1 cellular context compared by ENCODE assay signal in the genomic region with DNA sequence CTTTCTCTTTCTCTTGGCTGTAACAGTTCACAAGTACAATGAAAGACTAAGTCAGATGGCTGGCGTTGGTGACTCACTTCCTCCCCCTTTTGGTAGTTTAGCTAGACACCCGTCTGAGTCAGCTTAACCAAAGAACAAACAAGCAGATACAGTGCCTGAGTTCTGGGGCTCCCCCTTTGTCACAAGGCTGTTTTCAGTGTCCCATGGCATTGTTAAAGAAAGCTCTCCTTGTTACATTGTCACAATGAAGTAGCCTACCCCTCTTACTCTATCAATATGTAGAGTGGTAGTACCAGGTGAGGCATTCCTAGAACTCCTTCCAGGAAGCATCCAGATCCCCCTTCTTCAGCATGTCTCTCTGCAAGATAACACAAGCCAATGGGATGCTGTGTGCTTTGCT.
TF ChIP-seq lines count a peak whose summit lies in the region.

No MANE protein-coding gene starts in this region.

TF ChIP-seq in HepG2, 621 proteins besides CTCF, POLR2A, EP300 and RAD21 (continued from another document and continues in another):
- TF ChIP-seq, protein P1, sequence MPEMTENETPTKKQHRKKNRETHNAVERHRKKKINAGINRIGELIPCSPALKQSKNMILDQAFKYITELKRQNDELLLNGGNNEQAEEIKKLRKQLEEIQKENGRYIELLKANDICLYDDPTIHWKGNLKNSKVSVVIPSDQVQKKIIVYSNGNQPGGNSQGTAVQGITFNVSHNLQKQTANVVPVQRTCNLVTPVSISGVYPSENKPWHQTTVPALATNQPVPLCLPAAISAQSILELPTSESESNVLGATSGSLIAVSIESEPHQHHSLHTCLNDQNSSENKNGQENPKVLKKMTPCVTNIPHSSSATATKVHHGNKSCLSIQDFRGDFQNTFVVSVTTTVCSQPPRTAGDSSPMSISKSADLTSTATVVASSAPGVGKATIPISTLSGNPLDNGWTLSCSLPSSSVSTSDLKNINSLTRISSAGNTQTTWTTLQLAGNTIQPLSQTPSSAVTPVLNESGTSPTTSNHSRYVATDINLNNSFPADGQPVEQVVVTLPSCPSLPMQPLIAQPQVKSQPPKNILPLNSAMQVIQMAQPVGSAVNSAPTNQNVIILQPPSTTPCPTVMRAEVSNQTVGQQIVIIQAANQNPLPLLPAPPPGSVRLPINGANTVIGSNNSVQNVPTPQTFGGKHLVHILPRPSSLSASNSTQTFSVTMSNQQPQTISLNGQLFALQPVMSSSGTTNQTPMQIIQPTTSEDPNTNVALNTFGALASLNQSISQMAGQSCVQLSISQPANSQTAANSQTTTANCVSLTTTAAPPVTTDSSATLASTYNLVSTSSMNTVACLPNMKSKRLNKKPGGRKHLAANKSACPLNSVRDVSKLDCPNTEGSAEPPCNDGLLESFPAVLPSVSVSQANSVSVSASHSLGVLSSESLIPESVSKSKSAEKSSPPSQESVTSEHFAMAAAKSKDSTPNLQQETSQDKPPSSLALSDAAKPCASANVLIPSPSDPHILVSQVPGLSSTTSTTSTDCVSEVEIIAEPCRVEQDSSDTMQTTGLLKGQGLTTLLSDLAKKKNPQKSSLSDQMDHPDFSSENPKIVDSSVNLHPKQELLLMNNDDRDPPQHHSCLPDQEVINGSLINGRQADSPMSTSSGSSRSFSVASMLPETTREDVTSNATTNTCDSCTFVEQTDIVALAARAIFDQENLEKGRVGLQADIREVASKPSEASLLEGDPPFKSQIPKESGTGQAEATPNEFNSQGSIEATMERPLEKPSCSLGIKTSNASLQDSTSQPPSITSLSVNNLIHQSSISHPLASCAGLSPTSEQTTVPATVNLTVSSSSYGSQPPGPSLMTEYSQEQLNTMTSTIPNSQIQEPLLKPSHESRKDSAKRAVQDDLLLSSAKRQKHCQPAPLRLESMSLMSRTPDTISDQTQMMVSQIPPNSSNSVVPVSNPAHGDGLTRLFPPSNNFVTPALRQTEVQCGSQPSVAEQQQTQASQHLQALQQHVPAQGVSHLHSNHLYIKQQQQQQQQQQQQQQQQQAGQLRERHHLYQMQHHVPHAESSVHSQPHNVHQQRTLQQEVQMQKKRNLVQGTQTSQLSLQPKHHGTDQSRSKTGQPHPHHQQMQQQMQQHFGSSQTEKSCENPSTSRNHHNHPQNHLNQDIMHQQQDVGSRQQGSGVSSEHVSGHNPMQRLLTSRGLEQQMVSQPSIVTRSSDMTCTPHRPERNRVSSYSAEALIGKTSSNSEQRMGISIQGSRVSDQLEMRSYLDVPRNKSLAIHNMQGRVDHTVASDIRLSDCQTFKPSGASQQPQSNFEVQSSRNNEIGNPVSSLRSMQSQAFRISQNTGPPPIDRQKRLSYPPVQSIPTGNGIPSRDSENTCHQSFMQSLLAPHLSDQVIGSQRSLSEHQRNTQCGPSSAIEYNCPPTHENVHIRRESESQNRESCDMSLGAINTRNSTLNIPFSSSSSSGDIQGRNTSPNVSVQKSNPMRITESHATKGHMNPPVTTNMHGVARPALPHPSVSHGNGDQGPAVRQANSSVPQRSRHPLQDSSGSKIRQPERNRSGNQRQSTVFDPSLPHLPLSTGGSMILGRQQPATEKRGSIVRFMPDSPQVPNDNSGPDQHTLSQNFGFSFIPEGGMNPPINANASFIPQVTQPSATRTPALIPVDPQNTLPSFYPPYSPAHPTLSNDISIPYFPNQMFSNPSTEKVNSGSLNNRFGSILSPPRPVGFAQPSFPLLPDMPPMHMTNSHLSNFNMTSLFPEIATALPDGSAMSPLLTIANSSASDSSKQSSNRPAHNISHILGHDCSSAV (CRISPR knock-in tag; IDR thresholded peaks at IDR 0.05; ENCODE audit: borderline replicate concordance), result no peak
- TF ChIP-seq ELF3 (CRISPR knock-in tag; IDR thresholded peaks at IDR 0.05) (0 out of 2 replicates have a peak, but pooled peaks have one; percentile 43), ZNF709 (CRISPR knock-in tag; IDR thresholded peaks at IDR 0.05) (no peak), ZNF3 (CRISPR knock-in tag; IDR thresholded peaks at IDR 0.05) (no peak), PRMT3 (CRISPR knock-in tag; IDR thresholded peaks at IDR 0.05; ENCODE audit: borderline replicate concordance, low read depth) (no peak), RORA (CRISPR knock-in tag; IDR thresholded peaks at IDR 0.05) (no peak), ZNF879 (CRISPR knock-in tag; IDR thresholded peaks at IDR 0.05) (no peak), FOSL1 (CRISPR knock-in tag; IDR thresholded peaks at IDR 0.05; ENCODE audit: borderline replicate concordance) (peak; percentile 36; the same call in 1 of the 2 replicates), CEBPG (CRISPR knock-in tag; IDR thresholded peaks at IDR 0.05) (no peak), POLR2AphosphoS5 (IDR thresholded peaks at IDR 0.05; ENCODE audit: low read depth, low read length) (no peak), ZNF17 (CRISPR knock-in tag; IDR thresholded peaks at IDR 0.05) (no peak), RFXANK (CRISPR knock-in tag; IDR thresholded peaks at IDR 0.05) (no peak), MAFG (CRISPR knock-in tag; IDR thresholded peaks at IDR 0.05) (no peak), NFYB (CRISPR knock-in tag; IDR thresholded peaks at IDR 0.05) (no peak), DNMT1 (CRISPR knock-in tag; IDR thresholded peaks at IDR 0.05) (no peak), TMF1 (CRISPR knock-in tag; IDR thresholded peaks at IDR 0.05; ENCODE audit: low read depth) (no peak), FOXO1 (CRISPR knock-in tag; IDR thresholded peaks at IDR 0.05) (no peak), MATR3 (CRISPR knock-in tag; IDR thresholded peaks at IDR 0.05) (no peak), STAG1 (CRISPR knock-in tag; IDR thresholded peaks at IDR 0.05) (peak; percentile 73), ZNF335 (CRISPR knock-in tag; IDR thresholded peaks at IDR 0.05) (no peak), ZNF263 (CRISPR knock-in tag; IDR thresholded peaks at IDR 0.05) (no peak), ETV6 (CRISPR knock-in tag; conservative IDR thresholded peaks at IDR 0.05) (no peak), ZNF550 (CRISPR knock-in tag; IDR thresholded peaks at IDR 0.05; ENCODE audit: borderline replicate concordance) (no peak)
- TF ChIP-seq, protein P2, sequence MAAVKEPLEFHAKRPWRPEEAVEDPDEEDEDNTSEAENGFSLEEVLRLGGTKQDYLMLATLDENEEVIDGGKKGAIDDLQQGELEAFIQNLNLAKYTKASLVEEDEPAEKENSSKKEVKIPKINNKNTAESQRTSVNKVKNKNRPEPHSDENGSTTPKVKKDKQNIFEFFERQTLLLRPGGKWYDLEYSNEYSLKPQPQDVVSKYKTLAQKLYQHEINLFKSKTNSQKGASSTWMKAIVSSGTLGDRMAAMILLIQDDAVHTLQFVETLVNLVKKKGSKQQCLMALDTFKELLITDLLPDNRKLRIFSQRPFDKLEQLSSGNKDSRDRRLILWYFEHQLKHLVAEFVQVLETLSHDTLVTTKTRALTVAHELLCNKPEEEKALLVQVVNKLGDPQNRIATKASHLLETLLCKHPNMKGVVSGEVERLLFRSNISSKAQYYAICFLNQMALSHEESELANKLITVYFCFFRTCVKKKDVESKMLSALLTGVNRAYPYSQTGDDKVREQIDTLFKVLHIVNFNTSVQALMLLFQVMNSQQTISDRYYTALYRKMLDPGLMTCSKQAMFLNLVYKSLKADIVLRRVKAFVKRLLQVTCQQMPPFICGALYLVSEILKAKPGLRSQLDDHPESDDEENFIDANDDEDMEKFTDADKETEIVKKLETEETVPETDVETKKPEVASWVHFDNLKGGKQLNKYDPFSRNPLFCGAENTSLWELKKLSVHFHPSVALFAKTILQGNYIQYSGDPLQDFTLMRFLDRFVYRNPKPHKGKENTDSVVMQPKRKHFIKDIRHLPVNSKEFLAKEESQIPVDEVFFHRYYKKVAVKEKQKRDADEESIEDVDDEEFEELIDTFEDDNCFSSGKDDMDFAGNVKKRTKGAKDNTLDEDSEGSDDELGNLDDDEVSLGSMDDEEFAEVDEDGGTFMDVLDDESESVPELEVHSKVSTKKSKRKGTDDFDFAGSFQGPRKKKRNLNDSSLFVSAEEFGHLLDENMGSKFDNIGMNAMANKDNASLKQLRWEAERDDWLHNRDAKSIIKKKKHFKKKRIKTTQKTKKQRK (IDR thresholded peaks at IDR 0.05; ENCODE audit: low read length), result no peak
- TF ChIP-seq, protein P3, sequence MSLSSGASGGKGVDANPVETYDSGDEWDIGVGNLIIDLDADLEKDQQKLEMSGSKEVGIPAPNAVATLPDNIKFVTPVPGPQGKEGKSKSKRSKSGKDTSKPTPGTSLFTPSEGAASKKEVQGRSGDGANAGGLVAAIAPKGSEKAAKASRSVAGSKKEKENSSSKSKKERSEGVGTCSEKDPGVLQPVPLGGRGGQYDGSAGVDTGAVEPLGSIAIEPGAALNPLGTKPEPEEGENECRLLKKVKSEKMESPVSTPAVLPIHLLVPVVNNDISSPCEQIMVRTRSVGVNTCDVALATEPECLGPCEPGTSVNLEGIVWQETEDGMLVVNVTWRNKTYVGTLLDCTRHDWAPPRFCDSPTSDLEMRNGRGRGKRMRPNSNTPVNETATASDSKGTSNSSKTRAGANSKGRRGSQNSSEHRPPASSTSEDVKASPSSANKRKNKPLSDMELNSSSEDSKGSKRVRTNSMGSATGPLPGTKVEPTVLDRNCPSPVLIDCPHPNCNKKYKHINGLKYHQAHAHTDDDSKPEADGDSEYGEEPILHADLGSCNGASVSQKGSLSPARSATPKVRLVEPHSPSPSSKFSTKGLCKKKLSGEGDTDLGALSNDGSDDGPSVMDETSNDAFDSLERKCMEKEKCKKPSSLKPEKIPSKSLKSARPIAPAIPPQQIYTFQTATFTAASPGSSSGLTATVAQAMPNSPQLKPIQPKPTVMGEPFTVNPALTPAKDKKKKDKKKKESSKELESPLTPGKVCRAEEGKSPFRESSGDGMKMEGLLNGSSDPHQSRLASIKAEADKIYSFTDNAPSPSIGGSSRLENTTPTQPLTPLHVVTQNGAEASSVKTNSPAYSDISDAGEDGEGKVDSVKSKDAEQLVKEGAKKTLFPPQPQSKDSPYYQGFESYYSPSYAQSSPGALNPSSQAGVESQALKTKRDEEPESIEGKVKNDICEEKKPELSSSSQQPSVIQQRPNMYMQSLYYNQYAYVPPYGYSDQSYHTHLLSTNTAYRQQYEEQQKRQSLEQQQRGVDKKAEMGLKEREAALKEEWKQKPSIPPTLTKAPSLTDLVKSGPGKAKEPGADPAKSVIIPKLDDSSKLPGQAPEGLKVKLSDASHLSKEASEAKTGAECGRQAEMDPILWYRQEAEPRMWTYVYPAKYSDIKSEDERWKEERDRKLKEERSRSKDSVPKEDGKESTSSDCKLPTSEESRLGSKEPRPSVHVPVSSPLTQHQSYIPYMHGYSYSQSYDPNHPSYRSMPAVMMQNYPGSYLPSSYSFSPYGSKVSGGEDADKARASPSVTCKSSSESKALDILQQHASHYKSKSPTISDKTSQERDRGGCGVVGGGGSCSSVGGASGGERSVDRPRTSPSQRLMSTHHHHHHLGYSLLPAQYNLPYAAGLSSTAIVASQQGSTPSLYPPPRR (CRISPR knock-in tag; IDR thresholded peaks at IDR 0.05; ENCODE audit: borderline replicate concordance), result no peak
- TF ChIP-seq, protein P4, sequence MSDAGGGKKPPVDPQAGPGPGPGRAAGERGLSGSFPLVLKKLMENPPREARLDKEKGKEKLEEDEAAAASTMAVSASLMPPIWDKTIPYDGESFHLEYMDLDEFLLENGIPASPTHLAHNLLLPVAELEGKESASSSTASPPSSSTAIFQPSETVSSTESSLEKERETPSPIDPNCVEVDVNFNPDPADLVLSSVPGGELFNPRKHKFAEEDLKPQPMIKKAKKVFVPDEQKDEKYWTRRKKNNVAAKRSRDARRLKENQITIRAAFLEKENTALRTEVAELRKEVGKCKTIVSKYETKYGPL (CRISPR knock-in tag; IDR thresholded peaks at IDR 0.05), result no peak
- TF ChIP-seq, protein P5, sequence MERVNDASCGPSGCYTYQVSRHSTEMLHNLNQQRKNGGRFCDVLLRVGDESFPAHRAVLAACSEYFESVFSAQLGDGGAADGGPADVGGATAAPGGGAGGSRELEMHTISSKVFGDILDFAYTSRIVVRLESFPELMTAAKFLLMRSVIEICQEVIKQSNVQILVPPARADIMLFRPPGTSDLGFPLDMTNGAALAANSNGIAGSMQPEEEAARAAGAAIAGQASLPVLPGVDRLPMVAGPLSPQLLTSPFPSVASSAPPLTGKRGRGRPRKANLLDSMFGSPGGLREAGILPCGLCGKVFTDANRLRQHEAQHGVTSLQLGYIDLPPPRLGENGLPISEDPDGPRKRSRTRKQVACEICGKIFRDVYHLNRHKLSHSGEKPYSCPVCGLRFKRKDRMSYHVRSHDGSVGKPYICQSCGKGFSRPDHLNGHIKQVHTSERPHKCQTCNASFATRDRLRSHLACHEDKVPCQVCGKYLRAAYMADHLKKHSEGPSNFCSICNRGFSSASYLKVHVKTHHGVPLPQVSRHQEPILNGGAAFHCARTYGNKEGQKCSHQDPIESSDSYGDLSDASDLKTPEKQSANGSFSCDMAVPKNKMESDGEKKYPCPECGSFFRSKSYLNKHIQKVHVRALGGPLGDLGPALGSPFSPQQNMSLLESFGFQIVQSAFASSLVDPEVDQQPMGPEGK (CRISPR knock-in tag; IDR thresholded peaks at IDR 0.05), result peak; percentile 33; the same call in 1 of the 2 replicates
- TF ChIP-seq, protein P6, sequence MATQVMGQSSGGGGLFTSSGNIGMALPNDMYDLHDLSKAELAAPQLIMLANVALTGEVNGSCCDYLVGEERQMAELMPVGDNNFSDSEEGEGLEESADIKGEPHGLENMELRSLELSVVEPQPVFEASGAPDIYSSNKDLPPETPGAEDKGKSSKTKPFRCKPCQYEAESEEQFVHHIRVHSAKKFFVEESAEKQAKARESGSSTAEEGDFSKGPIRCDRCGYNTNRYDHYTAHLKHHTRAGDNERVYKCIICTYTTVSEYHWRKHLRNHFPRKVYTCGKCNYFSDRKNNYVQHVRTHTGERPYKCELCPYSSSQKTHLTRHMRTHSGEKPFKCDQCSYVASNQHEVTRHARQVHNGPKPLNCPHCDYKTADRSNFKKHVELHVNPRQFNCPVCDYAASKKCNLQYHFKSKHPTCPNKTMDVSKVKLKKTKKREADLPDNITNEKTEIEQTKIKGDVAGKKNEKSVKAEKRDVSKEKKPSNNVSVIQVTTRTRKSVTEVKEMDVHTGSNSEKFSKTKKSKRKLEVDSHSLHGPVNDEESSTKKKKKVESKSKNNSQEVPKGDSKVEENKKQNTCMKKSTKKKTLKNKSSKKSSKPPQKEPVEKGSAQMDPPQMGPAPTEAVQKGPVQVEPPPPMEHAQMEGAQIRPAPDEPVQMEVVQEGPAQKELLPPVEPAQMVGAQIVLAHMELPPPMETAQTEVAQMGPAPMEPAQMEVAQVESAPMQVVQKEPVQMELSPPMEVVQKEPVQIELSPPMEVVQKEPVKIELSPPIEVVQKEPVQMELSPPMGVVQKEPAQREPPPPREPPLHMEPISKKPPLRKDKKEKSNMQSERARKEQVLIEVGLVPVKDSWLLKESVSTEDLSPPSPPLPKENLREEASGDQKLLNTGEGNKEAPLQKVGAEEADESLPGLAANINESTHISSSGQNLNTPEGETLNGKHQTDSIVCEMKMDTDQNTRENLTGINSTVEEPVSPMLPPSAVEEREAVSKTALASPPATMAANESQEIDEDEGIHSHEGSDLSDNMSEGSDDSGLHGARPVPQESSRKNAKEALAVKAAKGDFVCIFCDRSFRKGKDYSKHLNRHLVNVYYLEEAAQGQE (IDR thresholded peaks at IDR 0.05; ENCODE audit: borderline replicate concordance in 1 of 2, low read depth in 1 of 2, low read length in 2 of 2), result no peak
- TF ChIP-seq, protein P7, sequence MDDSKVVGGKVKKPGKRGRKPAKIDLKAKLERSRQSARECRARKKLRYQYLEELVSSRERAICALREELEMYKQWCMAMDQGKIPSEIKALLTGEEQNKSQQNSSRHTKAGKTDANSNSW (CRISPR knock-in tag; IDR thresholded peaks at IDR 0.05; ENCODE audit: borderline replicate concordance), result no peak
